17 cellular contexts compared by ENCODE assay signal in the genomic region with DNA sequence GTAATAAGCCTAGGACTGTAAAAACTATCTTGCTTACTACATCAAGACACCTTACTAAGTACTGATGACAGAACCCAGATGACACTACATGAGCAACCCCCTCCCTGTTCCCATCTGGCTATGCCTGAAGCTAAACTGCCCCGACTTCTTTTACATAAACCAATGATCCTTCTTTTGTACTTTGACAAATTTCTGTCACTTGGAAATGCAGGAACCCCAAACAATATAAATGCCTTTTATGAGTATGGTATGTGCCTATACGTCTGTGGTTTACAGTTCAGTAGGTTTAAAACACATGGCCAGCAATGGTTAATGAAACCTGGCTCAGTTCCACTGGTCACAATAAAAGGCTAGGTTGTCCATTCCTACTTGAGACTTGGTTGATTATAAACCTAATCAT. TPM values are rescaled to one million over a fixed set of nuclear protein-coding genes. Genes with fewer than 3 reads are reported as not detected.
"Had no signal": no experiment of that assay in that cellular context is flagged by ENCODE, and none has a peak within 500 bp of the region (broad histone marks: within the 10 kb centered on the region; RNA-seq: fewer than 3 reads in every experiment).

No MANE protein-coding gene starts in this region.

- H3K27me3 ChIP-seq: neutrophil had no signal

- H3K4me3 Mint-ChIP-seq: activated naive CD8-positive, alpha-beta T cell treated with anti-CD3 and anti-CD28 coated beads, Interleukin-2, amount 10 ng/mL, durations not matched to agents 7 days and 5 days; activated T-helper 1 cell treated with anti-CD3 and anti-CD28 coated beads, Interleukin-12 subunit alpha, Interleukin-12 subunit beta, Interleukin-2, Interleukin-4 antibody, amounts not matched to agents 30 ng/mL and 10 ng/mL and 1 ng/mL, durations not matched to agents 14 hours and 24 hours and 36 hours; effector memory CD8-positive, alpha-beta T cell; immature natural killer cell; naive thymus-derived CD8-positive, alpha-beta T cell; stimulated activated memory B cell treated with anti-CD40 and anti-IgM and Interleukin-4, amounts not matched to agents 10 μg/mL and 1 μg/mL and 100 μg/mL, for 72 hours had no signal

- H3K9me3 ChIP-seq: neutrophil had no signal

- DNase-seq: activated CD4-positive, alpha-beta T cell treated with anti-CD3 and anti-CD28 coated beads, Interleukin-2, amount 50 U/mL, for 1 hour; activated CD8-positive, alpha-beta memory T cell treated with anti-CD3 and anti-CD28 coated beads for 24 hours; activated naive CD8-positive, alpha-beta T cell treated with anti-CD3 and anti-CD28 coated beads, Interleukin-2, amount 10 ng/mL, durations not matched to agents 7 days and 5 days; aorta; cerebellar nuclear complex; dermis blood vessel endothelial cell; effector memory CD8-positive, alpha-beta T cell; foreskin melanocyte; head of caudate nucleus; immature natural killer cell; naive thymus-derived CD8-positive, alpha-beta T cell; retina had no signal

- H3K27ac ChIP-seq: neutrophil had no signal

- H3K27ac Mint-ChIP-seq: activated naive CD8-positive, alpha-beta T cell treated with anti-CD3 and anti-CD28 coated beads, Interleukin-2, amount 10 ng/mL, durations not matched to agents 7 days and 5 days; activated T-helper 1 cell treated with anti-CD3 and anti-CD28 coated beads, Interleukin-12 subunit alpha, Interleukin-12 subunit beta, Interleukin-2, Interleukin-4 antibody, amounts not matched to agents 30 ng/mL and 10 ng/mL and 1 ng/mL, durations not matched to agents 14 hours and 24 hours and 36 hours; immature natural killer cell; naive thymus-derived CD8-positive, alpha-beta T cell had no signal

- H3K9me3 Mint-ChIP-seq: activated naive CD8-positive, alpha-beta T cell treated with anti-CD3 and anti-CD28 coated beads, Interleukin-2, amount 10 ng/mL, durations not matched to agents 7 days and 5 days; activated T-helper 1 cell treated with anti-CD3 and anti-CD28 coated beads, Interleukin-12 subunit alpha, Interleukin-12 subunit beta, Interleukin-2, Interleukin-4 antibody, amounts not matched to agents 30 ng/mL and 10 ng/mL and 1 ng/mL, durations not matched to agents 14 hours and 24 hours and 36 hours; effector memory CD8-positive, alpha-beta T cell; immature natural killer cell; naive thymus-derived CD8-positive, alpha-beta T cell; stimulated activated memory B cell treated with anti-CD40 and anti-IgM and Interleukin-4, amounts not matched to agents 10 μg/mL and 1 μg/mL and 100 μg/mL, for 72 hours had no signal

- H3K27me3 Mint-ChIP-seq: activated naive CD8-positive, alpha-beta T cell treated with anti-CD3 and anti-CD28 coated beads, Interleukin-2, amount 10 ng/mL, durations not matched to agents 7 days and 5 days; effector memory CD8-positive, alpha-beta T cell; naive thymus-derived CD8-positive, alpha-beta T cell; stimulated activated memory B cell treated with anti-CD40 and anti-IgM and Interleukin-4, amounts not matched to agents 10 μg/mL and 1 μg/mL and 100 μg/mL, for 72 hours had no signal

- ATAC-seq: activated CD4-positive, CD25-positive, alpha-beta regulatory T cell treated with anti-CD3 and anti-CD28 coated beads, Interleukin-2, amount 50 U/mL, for 24 hours; effector memory CD8-positive, alpha-beta T cell; left lobe of liver; naive thymus-derived CD8-positive, alpha-beta T cell; stimulated activated memory B cell treated with anti-CD40 and anti-IgM and Interleukin-4, amounts not matched to agents 10 μg/mL and 1 μg/mL and 100 μg/mL, for 72 hours had no signal

- H3K4me1 Mint-ChIP-seq: activated naive CD8-positive, alpha-beta T cell treated with anti-CD3 and anti-CD28 coated beads, Interleukin-2, amount 10 ng/mL, durations not matched to agents 7 days and 5 days; immature natural killer cell had no signal

RNA-seq across cellular contexts. Expression of a gene that starts 6.1 kb away (rescaled TPM):
- total RNA-seq: dermis blood vessel endothelial cell, left lobe of liver had no signal
